8 cellular contexts compared by ENCODE assay signal in the genomic region with DNA sequence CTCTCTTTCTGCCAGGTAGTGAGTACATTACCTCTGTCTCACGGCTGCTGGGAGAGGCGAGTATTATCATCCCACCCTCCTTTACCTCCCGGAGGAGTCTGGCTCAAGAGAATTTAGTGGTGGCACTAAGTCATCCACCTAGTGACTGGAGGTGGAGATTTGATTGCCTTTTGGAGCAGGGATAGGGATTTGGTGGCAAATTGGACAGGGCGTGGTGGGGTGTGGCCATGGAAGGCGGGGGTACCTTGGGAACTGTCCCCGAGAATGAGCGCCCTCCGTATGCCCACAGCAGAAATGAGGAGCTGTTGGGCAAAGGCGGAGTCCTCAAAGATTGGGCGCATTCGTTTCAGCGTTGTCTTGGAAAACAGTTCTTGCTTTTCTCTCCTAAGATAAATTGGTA. TPM values are rescaled to one million over a fixed set of nuclear protein-coding genes. Genes with fewer than 3 reads are reported as not detected.
DNase-seq lines count a peak whose midpoint lies in the region; ATAC-seq, FAIRE-seq and TF ChIP-seq lines count a peak whose summit lies in the region.

No MANE protein-coding gene starts in this region.

- intact Hi-C loops in testis (cut with DNase I; ENCODE audit: low total_unique reads) = loop anchor here (10.0 kb wide), 1 partner anchor 196 kb away; a partner anchor contains a TSS

- peaks cover 8% of the 10 kb centered on the region for H3K4me1 ChIP-seq in testis

- H3K27ac ChIP-seq in testis = peak overlapping the region; percentile 89 to 93

- H3K9me3 Mint-ChIP-seq in activated naive CD8-positive, alpha-beta T cell treated with anti-CD3 and anti-CD28 coated beads, Interleukin-2, amount 10 ng/mL, durations not matched to agents 7 days and 5 days = no peaks in the 10 kb centered on the region

- H3K4me3 Mint-ChIP-seq in activated naive CD8-positive, alpha-beta T cell treated with anti-CD3 and anti-CD28 coated beads, Interleukin-2, amount 10 ng/mL, durations not matched to agents 7 days and 5 days = peak overlapping the region; percentile 96

- peak; percentile 21 for DNase-seq in A172 (ENCODE audit: low spot score)
- no peak for DNase-seq in HFF-Myc (ENCODE audit: extremely low read depth, low read depth)
- no peak for DNase-seq in activated naive CD8-positive, alpha-beta T cell treated with anti-CD3 and anti-CD28 coated beads, Interleukin-2, amount 10 ng/mL, durations not matched to agents 7 days and 5 days
- peak; percentile 16 for DNase-seq in kidney tubule cell (ENCODE audit: low spot score)
- peak; percentile 27 for DNase-seq in testis
- DNase-seq in urothelium cell line (ENCODE audit: low spot score) = no peak
- no peak for DNase-seq in stimulated activated CD4-positive, alpha-beta T cell treated with anti-CD3 and anti-CD28 coated beads, Interleukin-4, amount 100 ng/mL, for 24 hours

- no peaks in the 10 kb centered on the region for H3K36me3 Mint-ChIP-seq in activated naive CD8-positive, alpha-beta T cell treated with anti-CD3 and anti-CD28 coated beads, Interleukin-2, amount 10 ng/mL, durations not matched to agents 7 days and 5 days

- TF ChIP-seq CTCF in HFF-Myc (IDR thresholded peaks at IDR 0.05; ENCODE audit: low read depth, low read length, missing control alignments) (no peak), testis (IDR thresholded peaks at IDR 0.05) (no peak)

- H3K27me3 ChIP-seq in testis = no peaks in the 10 kb centered on the region

- no peaks in the 10 kb centered on the region for H3K9me3 ChIP-seq in testis

- H3K36me3 ChIP-seq in testis (ENCODE audit: low read depth, missing control alignments) = no peaks in the 10 kb centered on the region

- peak overlapping the region; percentile 90 for H3K27ac Mint-ChIP-seq in activated naive CD8-positive, alpha-beta T cell treated with anti-CD3 and anti-CD28 coated beads, Interleukin-2, amount 10 ng/mL, durations not matched to agents 7 days and 5 days

- ATAC-seq in activated naive CD8-positive, alpha-beta T cell treated with anti-CD3 and anti-CD28 coated beads, Interleukin-2, amount 10 ng/mL, durations not matched to agents 7 days and 5 days (ENCODE audit: low read depth) = no peak
- ATAC-seq in HG03108 (IDR thresholded peaks at IDR 0.05; ENCODE audit: unreplicated experiment) = no peak

- POLR2A ChIA-PET in activated naive CD8-positive, alpha-beta T cell treated with anti-CD3 and anti-CD28 coated beads, Interleukin-2, amount 10 ng/mL, durations not matched to agents 7 days and 5 days (lab: Charles Lee) = interaction anchor here (1.1 to 3.4 kb wide), 3 partner anchors 32 to 69 kb away, joined by 3 to 40 read pairs (median 10); a partner anchor contains a TSS

- WGBS in testis, 2 donors = 11 to 29% methylated on average over 7 to 12 of the region's 12 CpGs

- FAIRE-seq in urothelium cell line (lab: Jason Lieb, UNC) = no peak

- peak overlapping the region; percentile 78 for H3K4me3 ChIP-seq in HFF-Myc (replicated peaks; ENCODE audit: low read depth, low read length)
- peak overlapping the region; percentile 82 to 92 for H3K4me3 ChIP-seq in testis

- peaks cover 20% of the 10 kb centered on the region for H3K4me1 Mint-ChIP-seq in activated naive CD8-positive, alpha-beta T cell treated with anti-CD3 and anti-CD28 coated beads, Interleukin-2, amount 10 ng/mL, durations not matched to agents 7 days and 5 days

- no peak for TF ChIP-seq POLR2A in testis (IDR thresholded peaks at IDR 0.05)

- H3K27me3 Mint-ChIP-seq in activated naive CD8-positive, alpha-beta T cell treated with anti-CD3 and anti-CD28 coated beads, Interleukin-2, amount 10 ng/mL, durations not matched to agents 7 days and 5 days = peaks cover 6% of the 10 kb centered on the region

RNA-seq across cellular contexts. Expression of a gene that starts 32.1 kb away (rescaled TPM):
- 461 and 562 TPM in 2 replicates for total RNA-seq in A172 (2014; rRNA removed; shearing (Covaris generic))
- total RNA-seq in activated naive CD8-positive, alpha-beta T cell treated with anti-CD3 and anti-CD28 coated beads, Interleukin-2, amount 10 ng/mL, durations not matched to agents 7 days and 5 days = 100 to 1,000 TPM; 363 to 369 TPM
- total RNA-seq in testis = 100 to 1,000 TPM; 162 to 177 TPM
- polyA plus RNA-seq in testis (ENCODE audit: insufficient read depth, low read depth, low replicate concordance) = 203 TPM

Comparison
In these comparisons a context has a peak if more than half of its experiments do, and no peak if none do; other contexts are left out.
1. DNase-seq: peak in A172 (single experiment), kidney tubule cell (single experiment) and testis (single experiment); none in HFF-Myc (single experiment), activated naive CD8-positive, alpha-beta T cell treated with anti-CD3 and anti-CD28 coated beads, Interleukin-2, amount 10 ng/mL, durations not matched to agents 7 days and 5 days (single experiment), urothelium cell line (single experiment) and stimulated activated CD4-positive, alpha-beta T cell treated with anti-CD3 and anti-CD28 coated beads, Interleukin-4, amount 100 ng/mL, for 24 hours (single experiment).